6 cellular contexts compared by ENCODE assay signal in the genomic region with DNA sequence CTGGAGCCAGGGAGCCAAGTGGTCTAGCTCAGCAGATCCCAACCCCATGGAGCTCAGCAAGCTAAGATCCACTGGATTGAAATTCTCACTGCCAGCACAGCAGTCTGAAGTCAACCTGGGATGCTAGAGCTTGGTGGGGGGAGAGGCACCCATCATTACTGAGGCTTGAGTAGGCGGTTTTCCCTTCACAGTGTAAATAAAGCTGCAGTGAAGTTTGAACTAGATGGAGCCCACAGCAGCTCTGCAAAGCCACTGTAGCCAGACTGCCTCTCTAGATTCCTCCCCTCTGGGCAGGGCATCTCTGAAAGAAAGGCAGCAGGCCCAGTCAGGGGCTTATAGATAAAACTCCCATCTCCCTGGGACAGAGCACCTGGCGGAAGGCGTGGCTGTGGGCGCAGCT.
DNase-seq lines count a peak whose midpoint lies in the region; ATAC-seq, FAIRE-seq and TF ChIP-seq lines count a peak whose summit lies in the region.
"Not testable (repeated sequence)": the region's sequence is repeated elsewhere in the genome, so short reads cannot be mapped to it uniquely, and the experiment has no call there.

No MANE protein-coding gene starts in this region.

- not testable (repeated sequence) for H2AFZ ChIP-seq in K562 (ENCODE audit: low read depth, low read length); HepG2 (ENCODE audit: low read length)

- not testable (repeated sequence) for H3K9me1 ChIP-seq in K562 (ENCODE audit: control insufficient read depth, insufficient read depth, low read length)

- not testable (repeated sequence) for TF ChIP-seq EP300 in K562 (IDR thresholded peaks at IDR 0.05; ENCODE audit: low read length); HepG2 (IDR thresholded peaks at IDR 0.05; ENCODE audit: low read depth in 2 of 2, low read length in 2 of 2); HepG2 (CRISPR knock-in tag; IDR thresholded peaks at IDR 0.05; ENCODE audit: borderline replicate concordance)

- H4K20me1 ChIP-seq in K562 (replicated peaks; ENCODE audit: control insufficient read depth, insufficient read depth, low read length); HepG2 (ENCODE audit: insufficient read depth, low read length): not testable (repeated sequence)

- in situ Hi-C loops in K562 (cut with MboI); HepG2 (cut with HindIII; ENCODE audit: extremely low pct_ligation_motif_present, low pct_unique_long_range_greater_than_20kb): not testable (repeated sequence)

- CTCF ChIA-PET in K562 (lab: Yijun Ruan, JAX; ENCODE audit: low intra/inter-chr PET ratio); HepG2 (lab: Yijun Ruan, JAX; ENCODE audit: low intra/inter-chr PET ratio, low total read pairs): not testable (repeated sequence)

- intact Hi-C loops in K562 (cut with micrococcal nuclease); kidney (cut with DNase I); HepG2 (cut with micrococcal nuclease; ENCODE audit: unreplicated experiment); upper lobe of right lung (cut with DNase I): not testable (repeated sequence)

- H3K27ac ChIP-seq in K562 (ENCODE audit: extremely low read depth, low read depth, low read length); kidney (ENCODE audit: low read depth in 2 of 2, low read length in 2 of 2); HepG2 (ENCODE audit: extremely low read length, insufficient read depth, low read length); upper lobe of right lung: not testable (repeated sequence)

- H3K9ac ChIP-seq in K562 (ENCODE audit: insufficient read depth in 1 of 2, low read depth in 2 of 2, low read length in 2 of 2); kidney (ENCODE audit: low read length in 2 of 2); HepG2 (ENCODE audit: insufficient read depth, low read depth, low read length): not testable (repeated sequence)

- H3K9me3 ChIP-seq in K562 (replicated peaks; ENCODE audit: control insufficient read depth, insufficient read depth, low read depth, low read length); kidney (ENCODE audit: control insufficient read depth in 1 of 2, low read length in 2 of 2); HepG2 (ENCODE audit: low read length); upper lobe of right lung: not testable (repeated sequence)

- TF ChIP-seq RAD21 in K562 (CRISPR knock-in tag; conservative IDR thresholded peaks at IDR 0.05 in 1 of 2, IDR thresholded peaks at IDR 0.05 in 1 of 2); HepG2 (CRISPR knock-in tag; IDR thresholded peaks at IDR 0.05): not testable (repeated sequence)

- H3K4me1 ChIP-seq in K562 (replicated peaks in 1 of 2; ENCODE audit: control insufficient read depth in 2 of 2, insufficient read depth in 2 of 2, low read length in 2 of 2); kidney (ENCODE audit: control insufficient read depth in 1 of 2, insufficient read depth in 1 of 2, low read depth in 1 of 2, low read length in 2 of 2); upper lobe of right lung: not testable (repeated sequence)
- H3K4me1 ChIP-seq in HepG2 (ENCODE audit: insufficient read depth, low read length), result peaks cover 12% of the 10 kb centered on the region; the same call in 1 of the 2 replicates

- H3K36me3 ChIP-seq in K562 (ENCODE audit: control insufficient read depth, insufficient read depth, low read length); kidney (ENCODE audit: control insufficient read depth in 1 of 2, insufficient read depth in 2 of 2, low read length in 2 of 2); HepG2 (replicated peaks in 1 of 2; ENCODE audit: control insufficient read depth in 1 of 2, insufficient read depth in 2 of 2, low read length in 2 of 2); upper lobe of right lung: not testable (repeated sequence)

- H3K4me3 ChIP-seq in K562; kidney (ENCODE audit: low read length in 2 of 2); HepG2 (replicated peaks in 1 of 3; ENCODE audit: insufficient read depth in 1 of 3, low read depth in 2 of 3, low read length in 3 of 3); upper lobe of right lung: not testable (repeated sequence)

- not testable (repeated sequence) for ATAC-seq in K562, upper lobe of right lung
- ATAC-seq in HepG2, result peak; percentile 86

- 82% methylated on average over 4 of the region's 4 CpGs for WGBS in K562 (ENCODE audit: insufficient coverage, low coverage, missing lambda C conversion rate)
- WGBS in HepG2 (ENCODE audit: low lambda C conversion rate), result 81% methylated on average over 4 of the region's 4 CpGs

- H3K4me2 ChIP-seq in K562 (ENCODE audit: insufficient read depth, low read length); HepG2 (ENCODE audit: low read depth, low read length): not testable (repeated sequence)

- not testable (repeated sequence) for H3K27me3 ChIP-seq in K562 (ENCODE audit: control insufficient read depth in 2 of 2, insufficient read depth in 2 of 2, low read length in 2 of 2); HepG2 (ENCODE audit: control insufficient read depth in 1 of 2, insufficient read depth in 2 of 2, low read length in 2 of 2); upper lobe of right lung

- not testable (repeated sequence) for TF ChIP-seq POLR2A in K562 (conservative IDR thresholded peaks at IDR 0.05); HepG2 (IDR thresholded peaks at IDR 0.05; ENCODE audit: insufficient read depth in 1 of 2, low read depth in 2 of 2, low read length in 2 of 2)

- not testable (repeated sequence) for H3K79me2 ChIP-seq in K562 (ENCODE audit: control insufficient read depth, insufficient read depth, low read length); HepG2 (ENCODE audit: insufficient read depth, low read length)

- not testable (repeated sequence) for FAIRE-seq in K562 (lab: Jason Lieb, UNC); kidney (lab: Jason Lieb, UNC); HepG2 (lab: Jason Lieb, UNC)

- peak; percentile 38 for DNase-seq in NCI-H146 (lab: John Stamatoyannopoulos, UW)
- peak; percentile 6 for DNase-seq in NCI-H146 treated with DMSO at 0.1 percent for 48 hours (lab: John Stamatoyannopoulos, UW; ENCODE audit: unreplicated experiment)
- peak in 1 of 4 experiments; percentile 8 for DNase-seq in K562 (ENCODE audit: extremely low read depth in 1 of 4, low spot score in 3 of 4)
- DNase-seq in kidney, result peak; percentile 35
- DNase-seq in HepG2 (ENCODE audit: low spot score), result peak; percentile 40
- peak; percentile 34 for DNase-seq in upper lobe of right lung

- POLR2A ChIA-PET in K562 (lab: Yijun Ruan, JAX); HepG2 (lab: Yijun Ruan, JAX): not testable (repeated sequence)

- not testable (repeated sequence) for TF ChIP-seq CTCF in K562 (IDR thresholded peaks at IDR 0.05 in 2 of 3, conservative IDR thresholded peaks at IDR 0.05 in 1 of 3; ENCODE audit: insufficient read depth in 2 of 3, low read depth in 1 of 3, low read length in 3 of 3); kidney (IDR thresholded peaks at IDR 0.05; ENCODE audit: borderline replicate concordance, extremely low read depth, insufficient read depth); HepG2 (CRISPR knock-in tag; IDR thresholded peaks at IDR 0.05); upper lobe of right lung (IDR thresholded peaks at IDR 0.05)

- BruUV-seq in K562 (replicated peaks; lab: Mats Ljungman, UMichigan); HepG2 (replicated peaks; lab: Mats Ljungman, UMichigan): not testable (repeated sequence)

TF ChIP-seq in K562, 482 proteins besides CTCF, POLR2A, EP300 and RAD21:
- TF ChIP-seq CBFA2T2 (conservative IDR thresholded peaks at IDR 0.05), result peak; percentile 21
- peak; percentile 35; the same call in 1 of the 2 replicates for TF ChIP-seq CBFA2T3 (IDR thresholded peaks at IDR 0.05)

TF ChIP-seq in HepG2, 621 proteins besides CTCF, POLR2A, EP300 and RAD21:
- TF ChIP-seq FOXA1 (IDR thresholded peaks at IDR 0.05), result not testable (repeated sequence)
- peak; percentile 58 for TF ChIP-seq FOXA1 (CRISPR knock-in tag; IDR thresholded peaks at IDR 0.05)
- 0 out of 2 replicates have a peak, but pooled peaks have one; percentile 36 for TF ChIP-seq HIVEP1 (CRISPR knock-in tag; IDR thresholded peaks at IDR 0.05)
- TF ChIP-seq, protein P1, sequence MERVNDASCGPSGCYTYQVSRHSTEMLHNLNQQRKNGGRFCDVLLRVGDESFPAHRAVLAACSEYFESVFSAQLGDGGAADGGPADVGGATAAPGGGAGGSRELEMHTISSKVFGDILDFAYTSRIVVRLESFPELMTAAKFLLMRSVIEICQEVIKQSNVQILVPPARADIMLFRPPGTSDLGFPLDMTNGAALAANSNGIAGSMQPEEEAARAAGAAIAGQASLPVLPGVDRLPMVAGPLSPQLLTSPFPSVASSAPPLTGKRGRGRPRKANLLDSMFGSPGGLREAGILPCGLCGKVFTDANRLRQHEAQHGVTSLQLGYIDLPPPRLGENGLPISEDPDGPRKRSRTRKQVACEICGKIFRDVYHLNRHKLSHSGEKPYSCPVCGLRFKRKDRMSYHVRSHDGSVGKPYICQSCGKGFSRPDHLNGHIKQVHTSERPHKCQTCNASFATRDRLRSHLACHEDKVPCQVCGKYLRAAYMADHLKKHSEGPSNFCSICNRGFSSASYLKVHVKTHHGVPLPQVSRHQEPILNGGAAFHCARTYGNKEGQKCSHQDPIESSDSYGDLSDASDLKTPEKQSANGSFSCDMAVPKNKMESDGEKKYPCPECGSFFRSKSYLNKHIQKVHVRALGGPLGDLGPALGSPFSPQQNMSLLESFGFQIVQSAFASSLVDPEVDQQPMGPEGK (CRISPR knock-in tag; IDR thresholded peaks at IDR 0.05), result peak; percentile 46; the same call in 1 of the 2 replicates
- TF ChIP-seq ZNF331 (CRISPR knock-in tag; IDR thresholded peaks at IDR 0.05), result 0 out of 2 replicates have a peak, but pooled peaks have one; percentile 16
